ENCODE assay signal across 14 cellular contexts in genomic region chr22:44723801-44724200, GRCh38. TPM values are rescaled to one million over a fixed set of nuclear protein-coding genes. Genes with fewer than 3 reads are reported as not detected.
DNase-seq lines count a peak whose midpoint lies in the region; ATAC-seq, FAIRE-seq and TF ChIP-seq lines count a peak whose summit lies in the region.
"Had no signal": no experiment of that assay in that cellular context is flagged by ENCODE, and none has a peak within 500 bp of the region (broad histone marks: within the 10 kb centered on the region; RNA-seq: fewer than 3 reads in every experiment).

No MANE protein-coding gene starts in this region.

- peak in 1 of 2 experiments; percentile 59; a peak in 2 of 6 replicates for ATAC-seq in A549
- no peak for ATAC-seq in PC-3
- no peak for ATAC-seq in HG03460 (IDR thresholded peaks at IDR 0.05; ENCODE audit: unreplicated experiment)
- no peak for ATAC-seq in HG03139 (IDR thresholded peaks at IDR 0.05; ENCODE audit: unreplicated experiment)

- H3K36me3 ChIP-seq in GM06990 (ENCODE audit: control insufficient read depth, insufficient read depth, low read length): no peaks in the 10 kb centered on the region
- no peaks in the 10 kb centered on the region for H3K36me3 ChIP-seq in PC-3 (ENCODE audit: low read depth, low read length)
- no peaks in the 10 kb centered on the region for H3K36me3 ChIP-seq in endothelial cell of umbilical vein (ENCODE audit: control insufficient read depth in 2 of 2, extremely low read depth in 1 of 2, insufficient read depth in 2 of 2, low read length in 2 of 2)
- H3K36me3 ChIP-seq: HAP-1 had no signal

- H3K27ac ChIP-seq in A549 (no peak overlapping the region), PC-3 (ENCODE audit: low read length) (no peak overlapping the region), endothelial cell of umbilical vein (ENCODE audit: insufficient read depth, low read depth, low read length) (no peak overlapping the region)

- H3K79me2 ChIP-seq in PC-3 (ENCODE audit: low read length): no peaks in the 10 kb centered on the region
- H3K79me2 ChIP-seq in endothelial cell of umbilical vein (ENCODE audit: control insufficient read depth, insufficient read depth, low read length): no peaks in the 10 kb centered on the region

- no peak for TF ChIP-seq CTCF in A549 (IDR thresholded peaks at IDR 0.05)
- no peak for TF ChIP-seq CTCF in GM06990 (IDR thresholded peaks at IDR 0.05; ENCODE audit: insufficient read depth, low read length, poor library complexity, severe bottlenecking)
- no peak for TF ChIP-seq CTCF in PC-3 (conservative IDR thresholded peaks at IDR 0.05; ENCODE audit: low read depth, low read length)
- TF ChIP-seq CTCF in endothelial cell of umbilical vein (IDR thresholded peaks at IDR 0.05; ENCODE audit: extremely low read depth in 1 of 2, insufficient read depth in 1 of 2, low read depth in 1 of 2, low read length in 2 of 2): no peak

- dilution Hi-C loops in endothelial cell of umbilical vein (cut with MboI; ENCODE audit: extremely low pct_ligation_motif_present, low sequenced_read_pairs): no loop called here

- TF ChIP-seq POLR2A in A549 (IDR thresholded peaks at IDR 0.05; ENCODE audit: low read length) (no peak), endothelial cell of umbilical vein (IDR thresholded peaks at IDR 0.05; ENCODE audit: low read depth, low read length) (no peak)

- 100% methylated on average over 2 of the region's 2 CpGs for whole genome bisulfite sequencing in A549 (ENCODE audit: missing lambda C conversion rate)

- intact Hi-C loops in PC-3 (cut with micrococcal nuclease) (no loop called here), endothelial cell of umbilical vein (cut with micrococcal nuclease) (no loop called here)

- H3K9me3 ChIP-seq in A549 (no peaks in the 10 kb centered on the region), PC-3 (ENCODE audit: low read length) (no peaks in the 10 kb centered on the region), endothelial cell of umbilical vein (replicated peaks; ENCODE audit: control insufficient read depth, insufficient read depth, low read length) (no peaks in the 10 kb centered on the region)
- H3K9me3 ChIP-seq: HAP-1 had no signal

- H2AFZ ChIP-seq in PC-3 (ENCODE audit: low read length) (no peak overlapping the region), endothelial cell of umbilical vein (ENCODE audit: low read depth, low read length) (no peak overlapping the region)

- CTCF ChIA-PET in A549 (lab: Yijun Ruan, JAX): interaction anchor here (1.2 to 2.3 kb wide), 3 partner anchors 8 to 12 kb away, joined by 3 to 23 read pairs (median 7); no protein-coding TSS in a partner anchor
- CTCF ChIA-PET in PC-3 (lab: Charles Lee): no interaction called here
- CTCF ChIA-PET in endothelial cell of umbilical vein (lab: Charles Lee): no interaction called here

- TF ChIP-seq EP300 in A549 (IDR thresholded peaks at IDR 0.05): no peak

- no peaks in the 10 kb centered on the region for H3K9me1 ChIP-seq in endothelial cell of umbilical vein (replicated peaks; ENCODE audit: control insufficient read depth, extremely low read depth, insufficient read depth, low read length)

- H3K9me2 ChIP-seq in PC-3 (replicated peaks; ENCODE audit: low read length): no peaks in the 10 kb centered on the region

- H3F3A ChIP-seq in PC-3 (ENCODE audit: low read length, unreplicated experiment): no peaks in the 10 kb centered on the region

- H3K4me1 ChIP-seq in A549: no peaks in the 10 kb centered on the region
- no peaks in the 10 kb centered on the region for H3K4me1 ChIP-seq in PC-3 (ENCODE audit: insufficient read depth, low read length)
- no peaks in the 10 kb centered on the region for H3K4me1 ChIP-seq in endothelial cell of umbilical vein (ENCODE audit: control insufficient read depth, extremely low read depth, insufficient read depth, low read length)

- H4K20me1 ChIP-seq in PC-3 (ENCODE audit: low read length) (no peaks in the 10 kb centered on the region), endothelial cell of umbilical vein (replicated peaks; ENCODE audit: control insufficient read depth, extremely low read depth, insufficient read depth, low read length) (no peaks in the 10 kb centered on the region)

- H3K27me3 ChIP-seq in GM06990 (replicated peaks; ENCODE audit: control insufficient read depth, insufficient read depth, low read length): no peaks in the 10 kb centered on the region
- no peaks in the 10 kb centered on the region for H3K27me3 ChIP-seq in PC-3 (ENCODE audit: low read length)
- no peaks in the 10 kb centered on the region for H3K27me3 ChIP-seq in endothelial cell of umbilical vein (ENCODE audit: control insufficient read depth in 2 of 2, insufficient read depth in 2 of 2, low read length in 2 of 2)

- no peak for FAIRE-seq in A549 (lab: Jason Lieb, UNC)
- FAIRE-seq in endothelial cell of umbilical vein (lab: Jason Lieb, UNC): no peak
- FAIRE-seq: islet of Langerhans had no signal

- H3K4me2 ChIP-seq in A549 (no peak overlapping the region), PC-3 (ENCODE audit: low read length) (no peak overlapping the region), endothelial cell of umbilical vein (ENCODE audit: insufficient read depth, low read length) (no peak overlapping the region)

- H3K4me3 ChIP-seq in A549 (no peak overlapping the region), GM06990 (replicated peaks; ENCODE audit: low read depth, low read length) (no peak overlapping the region), PC-3 (ENCODE audit: low read length) (no peak overlapping the region), endothelial cell of umbilical vein (replicated peaks in 1 of 3; ENCODE audit: insufficient read depth in 1 of 3, low read depth in 1 of 3, low read length in 3 of 3) (no peak overlapping the region)
- H3K4me3 ChIP-seq: HAP-1 had no signal

- no peak for TF ChIP-seq RAD21 in A549 (conservative IDR thresholded peaks at IDR 0.05 in 1 of 2, IDR thresholded peaks at IDR 0.05 in 1 of 2)

- BruUV-seq in PC-3 (replicated peaks; lab: Mats Ljungman, UMichigan) (no TSS peak), endothelial cell of umbilical vein (replicated peaks; lab: Mats Ljungman, UMichigan) (no TSS peak)

- POLR2A ChIA-PET in A549 (lab: Yijun Ruan, JAX) (no interaction called here), PC-3 (lab: Charles Lee; ENCODE audit: unreplicated experiment) (no interaction called here), endothelial cell of umbilical vein (lab: Charles Lee) (no interaction called here)

- DNase-seq in A549 (ENCODE audit: low read depth in 1 of 2, low spot score in 1 of 2) (peak; percentile 39 to 54), GM06990 (ENCODE audit: extremely low read depth, insufficient read length) (peak; percentile 36), PC-3 (peak; percentile 39), endothelial cell of umbilical vein (ENCODE audit: low read depth, low spot score) (peak; percentile 50), pons (ENCODE audit: low spot score) (no peak), NCI-H2029 (lab: John Stamatoyannopoulos, UW) (no peak)
- DNase-seq: activated CD4-positive, CD25-positive, alpha-beta regulatory T cell treated with anti-CD3 and anti-CD28 coated beads, Interleukin-2, amount 50 U/mL, for 72 hours; C1 segment of cervical spinal cord; caudate nucleus; Right ventricle myocardium superior had no signal

- H3K9ac ChIP-seq in PC-3 (ENCODE audit: low read length) (no peak overlapping the region), endothelial cell of umbilical vein (replicated peaks; ENCODE audit: extremely low read depth, insufficient read depth, low read length) (no peak overlapping the region)

TF ChIP-seq in A549, 52 proteins besides CTCF, POLR2A, EP300 and RAD21 (continues in another document):
- TF ChIP-seq MAFK (IDR thresholded peaks at IDR 0.05; ENCODE audit: partially characterized antibody) (peak; percentile 30), EHF (CRISPR knock-in tag; IDR thresholded peaks at IDR 0.05) (no peak)

TF ChIP-seq in endothelial cell of umbilical vein, 7 proteins besides CTCF, POLR2A, EP300 and RAD21:
- no peak for TF ChIP-seq MYC (IDR thresholded peaks at IDR 0.05; ENCODE audit: low read depth, low read length)
- no peak for TF ChIP-seq MAX (IDR thresholded peaks at IDR 0.05; ENCODE audit: insufficient read depth, insufficient read length)
TF ChIP-seq in endothelial cell of umbilical vein: peak in this region for 0.

RNA-seq across cellular contexts. Expression of gene PRR5, which starts 21.8 kb away (rescaled TPM):
- polyA plus RNA-seq in A549 (2011; rRNA removed): 7.1 and 8.5 TPM in 2 replicates
- 14.8 and 25.1 TPM in 2 replicates for polyA plus RNA-seq in A549 (2012; cell fraction: cytosol; rRNA removed)
- polyA plus RNA-seq in A549 (2012; cell fraction: nucleus; rRNA removed): 35.0 and 39.1 TPM in 2 replicates
- polyA plus RNA-seq in A549 (2017; fragmentation: RNase III; extraction: RNeasy Plus Mini Kit Qiagen cat#74134 plus additional on column Dnase treatment): 15.7 to 19.5 TPM (median 17.7 TPM) in 3 replicates
- polyA minus RNA-seq in A549 (2011; rRNA and poly(A)+ RNA removed): 9.0 and 12.0 TPM in 2 replicates
- total RNA-seq in PC-3 (2014; rRNA removed): 14.5 and 21.8 TPM in 2 replicates
- total RNA-seq in endothelial cell of umbilical vein: 7.4 and 9.0 TPM in 2 replicates
- 4.3 and 7.4 TPM in 2 replicates for polyA plus RNA-seq in endothelial cell of umbilical vein
- 2.3 and 3.0 TPM in 2 replicates for polyA plus RNA-seq in endothelial cell of umbilical vein (2011; cell fraction: cytosol; rRNA removed)
- polyA plus RNA-seq in endothelial cell of umbilical vein (2011; cell fraction: nucleus; rRNA removed): 4.0 and 5.3 TPM in 2 replicates
- 4.2 and 9.0 TPM in 2 replicates for polyA plus RNA-seq in endothelial cell of umbilical vein (2012)
- 3.5 and 8.0 TPM in 2 replicates for polyA minus RNA-seq in endothelial cell of umbilical vein
- 8.7 TPM for polyA minus RNA-seq in endothelial cell of umbilical vein (2011; cell fraction: cytosol; rRNA and poly(A)+ RNA removed)
- polyA minus RNA-seq in endothelial cell of umbilical vein (2011; cell fraction: nucleus; rRNA and poly(A)+ RNA removed): 3.8 and 4.0 TPM in 2 replicates

RNA-seq across cellular contexts. Expression of gene ARHGAP8, which starts 28.6 kb away (rescaled TPM):
- polyA plus RNA-seq in A549 (2011; rRNA removed) (3.3 and 3.8 TPM in 2 replicates), A549 (2017; fragmentation: RNase III; extraction: RNeasy Plus Mini Kit Qiagen cat#74134 plus additional on column Dnase treatment) (1.2 to 1.5 TPM (median 1.4 TPM) in 3 replicates), endothelial cell of umbilical vein (not detected in 2 replicates)
- polyA plus RNA-seq in A549 (2012; cell fraction: cytosol; rRNA removed): 4.6 and 5.2 TPM in 2 replicates
- polyA plus RNA-seq in A549 (2012; cell fraction: nucleus; rRNA removed): 16.2 and 18.8 TPM in 2 replicates
- 2.9 and 3.6 TPM in 2 replicates for polyA minus RNA-seq in A549 (2011; rRNA and poly(A)+ RNA removed)
- total RNA-seq in PC-3 (2014; rRNA removed) (29.4 and 30.9 TPM in 2 replicates), endothelial cell of umbilical vein (not detected in 2 replicates)
- not detected in 2 replicates for polyA plus RNA-seq in endothelial cell of umbilical vein (2011; cell fraction: cytosol; rRNA removed)
- not detected in 2 replicates for polyA plus RNA-seq in endothelial cell of umbilical vein (2011; cell fraction: nucleus; rRNA removed)
- not detected in 2 replicates for polyA plus RNA-seq in endothelial cell of umbilical vein (2012)
- polyA minus RNA-seq in endothelial cell of umbilical vein: not detected in 2 replicates
- not detected for polyA minus RNA-seq in endothelial cell of umbilical vein (2011; cell fraction: cytosol; rRNA and poly(A)+ RNA removed)
- polyA minus RNA-seq in endothelial cell of umbilical vein (2011; cell fraction: nucleus; rRNA and poly(A)+ RNA removed): not detected in 2 replicates
- total RNA-seq: Right ventricle myocardium superior had no signal

Comparison
In these comparisons a context has a peak if more than half of its experiments do, and no peak if none do; other contexts are left out.
1. DNase-seq: peak in A549 (2 of 2), GM06990 (single experiment), PC-3 (single experiment) and endothelial cell of umbilical vein (single experiment); none in pons (single experiment) and NCI-H2029 (single experiment).
2. RNA of gene ARHGAP8, which starts 28.6 kb away (total RNA-seq): 29.4 to 30.9 TPM in PC-3; not detected in endothelial cell of umbilical vein; every median in the first group is over 10 times any median in the second.